Comparison of ENCODE assay signal across 8 cellular contexts in genomic region chr2:27409321-27410073, GRCh38. TPM values are rescaled to one million over a fixed set of nuclear protein-coding genes. Genes with fewer than 3 reads are reported as not detected.
DNase-seq lines count a peak whose midpoint lies in the region; ATAC-seq lines count a peak whose summit lies in the region.

TSS of gene PPM1G (minus strand) at chr2:27409591. CDS start at chr2:27409422, 169 bp downstream.

- peak; percentile 87 for DNase-seq in COLO829 (ENCODE audit: low spot score)
- DNase-seq in HT1080 (ENCODE audit: low read depth), result peak; percentile 94
- DNase-seq in NOMO-1 (lab: John Stamatoyannopoulos, UW; ENCODE audit: unreplicated experiment in 2 of 2), result peak; percentile 89 to 98
- DNase-seq in effector CD8-positive, alpha-beta T cell (lab: John Stamatoyannopoulos, UW), result peak; percentile 90
- peak; percentile 96 for DNase-seq in medulla oblongata (ENCODE audit: extremely low spot score)
- DNase-seq in stimulated activated CD8-positive, alpha-beta memory T cell treated with anti-CD3 and anti-CD28 coated beads, Interleukin-12 subunit alpha, Interleukin-12 subunit beta, amount 100 ng/mL, for 1 hour (ENCODE audit: low read depth), result peak; percentile 94

- POLR2A ChIA-PET in activated CD8-positive, alpha-beta memory T cell treated with anti-CD3 and anti-CD28 coated beads for 36 hours (lab: Charles Lee), result interaction anchor here (0.6 to 2.0 kb wide), 9 partner anchors 10 to 272 kb away, joined by 3 to 27 read pairs (median 4); partner anchors contain the start of genes NRBP1, SNX17 and ZNF513

- CTCF ChIA-PET in activated CD8-positive, alpha-beta memory T cell treated with anti-CD3 and anti-CD28 coated beads for 36 hours (lab: Charles Lee), result interaction anchor here (1.2 to 2.3 kb wide), 6 partner anchors 19 to 274 kb away, joined by 3 to 16 read pairs (median 3); partner anchors contain the start of genes EIF2B4, NRBP1 and SNX17

- ATAC-seq in GM21360 (IDR thresholded peaks at IDR 0.05; ENCODE audit: unreplicated experiment), result peak; percentile 90

RNA-seq across cellular contexts. Expression of gene PPM1G, which starts in this region (rescaled TPM):
- total RNA-seq in HT1080 (2014; rRNA removed; shearing (Covaris generic)), result 208 and 219 TPM in 2 replicates
- 141 and 157 TPM in 2 replicates for polyA plus RNA-seq in HT1080 (2015; cell fraction: cytosol; rRNA removed)
- polyA plus RNA-seq in HT1080 (2015; cell fraction: nucleus; rRNA removed), result 115 TPM in 2 replicates
- total RNA-seq in activated CD8-positive, alpha-beta memory T cell treated with anti-CD3 and anti-CD28 coated beads for 36 hours, result 100 to 1,000 TPM; 179 to 181 TPM

Comparison
In these comparisons a context has a peak if more than half of its experiments do, and no peak if none do; other contexts are left out.
1. Peak in every context shown above with its lines: DNase-seq and ATAC-seq.